Comparison of ENCODE assay signal across 16 cellular contexts in the genomic region with DNA sequence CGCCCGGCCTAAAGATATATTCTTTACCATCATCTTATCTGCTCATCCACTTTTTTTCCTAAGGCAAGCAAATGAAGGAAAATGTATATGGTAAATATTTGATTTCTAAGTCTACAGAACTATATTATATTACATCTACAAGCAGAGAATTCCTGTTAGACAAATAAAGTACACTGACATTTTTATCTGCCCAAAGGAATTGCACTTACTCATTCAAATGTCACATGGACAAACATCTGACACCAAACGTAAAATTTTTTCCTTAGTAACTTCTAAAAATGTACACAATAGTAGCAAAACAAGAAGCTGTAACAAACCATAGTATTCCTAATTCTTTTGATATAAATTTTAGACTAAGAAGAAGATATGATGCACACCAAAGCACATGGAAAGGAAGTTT. TPM values are rescaled to one million over a fixed set of nuclear protein-coding genes. Genes with fewer than 3 reads are reported as not detected.
DNase-seq lines count a peak whose midpoint lies in the region; ATAC-seq and TF ChIP-seq lines count a peak whose summit lies in the region.
"Had no signal": no experiment of that assay in that cellular context is flagged by ENCODE, and none has a peak within 500 bp of the region (broad histone marks: within the 10 kb centered on the region; RNA-seq: fewer than 3 reads in every experiment).

No MANE protein-coding gene starts in this region.

- DNase-seq in IMR-90 (peak; percentile 54), adipocyte (ENCODE audit: low read depth) (peak; percentile 56), fibroblast of gingiva (ENCODE audit: low read depth) (peak; percentile 51), renal cortical epithelial cell (ENCODE audit: low read depth) (peak; percentile 28), stomach (no peak), H4 (ENCODE audit: low spot score) (no peak), SW480 (ENCODE audit: low spot score) (no peak)
- DNase-seq: activated CD8-positive, alpha-beta memory T cell treated with anti-CD3 and anti-CD28 coated beads, Interleukin-2, amount 10 ng/mL, durations not matched to agents 7 days and 5 days; DMS79 treated with DMSO at 0.1 percent for 48 hours; left cardiac atrium; NCI-H1417; NCI-H510A treated with DMSO at 0.1 percent for 48 hours; nephron progenitor cell; stimulated activated naive CD4-positive, alpha-beta T cell treated with Interleukin-2 at 50 U/mL for 16 hours had no signal

- no peak overlapping the region for H3K27ac ChIP-seq in IMR-90 (ENCODE audit: insufficient read depth, low read length)
- no peak overlapping the region for H3K27ac ChIP-seq in stomach
- H3K27ac ChIP-seq: prostate gland, skin epidermis had no signal

- no peak overlapping the region for H2BK15ac ChIP-seq in IMR-90 (ENCODE audit: low read depth, low read length)

- TF ChIP-seq RAD21 in IMR-90 (IDR thresholded peaks at IDR 0.05; ENCODE audit: low read length): no peak

- no peak overlapping the region for H3K4ac ChIP-seq in IMR-90 (ENCODE audit: low read depth, low read length)

- H4K91ac ChIP-seq in IMR-90 (ENCODE audit: insufficient read depth, low read depth, low read length): no peak overlapping the region

- no peak overlapping the region for H2AK9ac ChIP-seq in IMR-90 (replicated peaks; ENCODE audit: low read depth, low read length, poor library complexity)

- no peak for TF ChIP-seq CTCF in IMR-90 (conservative IDR thresholded peaks at IDR 0.05; ENCODE audit: low read depth, low read length)
- no peak for TF ChIP-seq CTCF in stomach (IDR thresholded peaks at IDR 0.05)

- POLR2A ChIA-PET in IMR-90 (lab: Charles Lee; ENCODE audit: unreplicated experiment): no interaction called here

- no peak overlapping the region for H3K4me2 ChIP-seq in IMR-90 (ENCODE audit: low read depth, low read length)

- TF ChIP-seq EP300 in stomach (IDR thresholded peaks at IDR 0.05): no peak

- no peak overlapping the region for H2AFZ ChIP-seq in IMR-90 (replicated peaks; ENCODE audit: low read length, poor library complexity)

- H3K27me3 ChIP-seq in IMR-90 (ENCODE audit: control insufficient read depth, insufficient read depth, low read length) (no peaks in the 10 kb centered on the region), adipocyte (replicated peaks; ENCODE audit: control insufficient read depth, insufficient read depth, low read length) (no peaks in the 10 kb centered on the region), stomach (no peaks in the 10 kb centered on the region)

- CTCF ChIA-PET in IMR-90 (lab: Yijun Ruan, JAX): no interaction called here

- no peak overlapping the region for H3K18ac ChIP-seq in IMR-90 (ENCODE audit: low read depth, low read length)

- H2BK120ac ChIP-seq in IMR-90 (ENCODE audit: low read depth, low read length): no peak overlapping the region

- H3K9me3 ChIP-seq in IMR-90 (ENCODE audit: control insufficient read depth, insufficient read depth, low read length) (peaks cover 1% of the 10 kb centered on the region; the same call in 1 of the 2 replicates), adipocyte (ENCODE audit: control insufficient read depth, low read length) (peaks cover 1% of the 10 kb centered on the region), stomach (peaks cover 0 to 1% (median 0%) of the 10 kb centered on the region in 4 donors)
- H3K9me3 ChIP-seq: prostate gland had no signal

- no peak overlapping the region for H4K5ac ChIP-seq in IMR-90 (ENCODE audit: low read depth, low read length)

- no peak overlapping the region for H2BK20ac ChIP-seq in IMR-90 (ENCODE audit: low read depth, low read length)

- peaks cover 36 to 71% of the 10 kb centered on the region in 2 experiments for H3K79me1 ChIP-seq in IMR-90 (ENCODE audit: low read depth in 1 of 2, low read length in 2 of 2)

- H3K4me1 ChIP-seq in IMR-90 (ENCODE audit: control insufficient read depth, insufficient read depth, low read length): peaks cover 15% of the 10 kb centered on the region
- peaks cover 16% of the 10 kb centered on the region for H3K4me1 ChIP-seq in adipocyte (ENCODE audit: control insufficient read depth, insufficient read depth, low read length)
- H3K4me1 ChIP-seq in stomach: peaks cover 5 to 89% (median 40%) of the 10 kb centered on the region in 4 donors
- H3K4me1 ChIP-seq: prostate gland had no signal

- dilution Hi-C loops in IMR-90 (cut with HindIII; ENCODE audit: low sequenced_read_pairs, unreplicated experiment): no loop called here

- no peak for ATAC-seq in IMR-90 (ENCODE audit: low read depth)

- H4K8ac ChIP-seq in IMR-90 (ENCODE audit: low read depth in 2 of 2, low read length in 2 of 2): no peak overlapping the region

- no peak overlapping the region for H2AK5ac ChIP-seq in IMR-90 (ENCODE audit: low read depth, low read length)

- WGBS in IMR-90 (ENCODE audit: extremely low coverage in 2 of 2, insufficient read length in 1 of 2), 2 experiments: no CpG with 5 or more reads among the region's 3 CpGs
- 51 to 66% (median 64%) methylated on average over 3 of the region's 3 CpGs for WGBS in stomach, 5 donors

- H3K56ac ChIP-seq in IMR-90 (ENCODE audit: extremely low read depth, insufficient read depth, low read length): no peak overlapping the region

- no peak overlapping the region for H3K23ac ChIP-seq in IMR-90 (ENCODE audit: low read depth, low read length)

- H3K4me3 ChIP-seq in IMR-90 (ENCODE audit: insufficient read depth, low read depth, low read length): no peak overlapping the region
- H3K4me3 ChIP-seq in adipocyte (ENCODE audit: low read length): no peak overlapping the region
- H3K4me3 ChIP-seq in stomach: no peak overlapping the region
- H3K4me3 ChIP-seq: prostate gland, skin epidermis had no signal

- no peak overlapping the region for H3K14ac ChIP-seq in IMR-90 (replicated peaks; ENCODE audit: low read depth, low read length)

- H3K9ac ChIP-seq in IMR-90 (ENCODE audit: low read depth, low read length) (no peak overlapping the region), adipocyte (ENCODE audit: low read length) (no peak overlapping the region)

- in situ Hi-C loops in IMR-90 (cut with MboI; ENCODE audit: low sequenced_read_pairs): no loop called here

- H4K20me1 ChIP-seq in IMR-90 (ENCODE audit: insufficient read depth, low read length): peaks cover 63% of the 10 kb centered on the region

- no peak overlapping the region for H2BK5ac ChIP-seq in IMR-90 (ENCODE audit: low read depth, low read length, poor library complexity, severe bottlenecking)

- BruUV-seq in IMR-90 (replicated peaks; lab: Mats Ljungman, UMichigan): no TSS peak

- intact Hi-C loops in IMR-90 (cut with micrococcal nuclease): no loop called here
- intact Hi-C loops in stomach (cut with DNase I; ENCODE audit: low total_unique reads): no loop called here

- H3K36me3 ChIP-seq in IMR-90 (ENCODE audit: control insufficient read depth, insufficient read depth, low read length): no peaks in the 10 kb centered on the region
- H3K36me3 ChIP-seq in adipocyte (ENCODE audit: control insufficient read depth, insufficient read depth, low read length, severe bottlenecking): no peaks in the 10 kb centered on the region
- no peaks in the 10 kb centered on the region for H3K36me3 ChIP-seq in stomach
- H3K36me3 ChIP-seq: prostate gland had no signal

- no peaks in the 10 kb centered on the region; the same call in none of the 2 replicates for H3K9me1 ChIP-seq in IMR-90 (ENCODE audit: insufficient read depth, low read length)

- TF ChIP-seq POLR2A in IMR-90 (IDR thresholded peaks at IDR 0.05; ENCODE audit: low read depth, low read length) (no peak), stomach (IDR thresholded peaks at IDR 0.05) (no peak)

TF ChIP-seq in IMR-90, 13 proteins besides CTCF, POLR2A, EP300 and RAD21:
- TF ChIP-seq CEBPB (IDR thresholded peaks at IDR 0.05; ENCODE audit: low read depth, low read length) (no peak), MAZ (IDR thresholded peaks at IDR 0.05; ENCODE audit: borderline replicate concordance, low read depth, low read length) (no peak), RFX5 (IDR thresholded peaks at IDR 0.05; ENCODE audit: low read depth, low read length) (no peak), MXI1 (IDR thresholded peaks at IDR 0.05; ENCODE audit: borderline replicate concordance, low read depth, low read length) (no peak), FOS (IDR thresholded peaks at IDR 0.05; ENCODE audit: low read depth, low read length) (no peak), CHD1 (IDR thresholded peaks at IDR 0.05; ENCODE audit: low read depth, low read length) (no peak), SMC3 (IDR thresholded peaks at IDR 0.05; ENCODE audit: low read depth, low read length) (no peak), MAFK (IDR thresholded peaks at IDR 0.05; ENCODE audit: low read depth, low read length) (no peak), BHLHE40 (IDR thresholded peaks at IDR 0.05; ENCODE audit: low read depth, low read length) (no peak), RCOR1 (IDR thresholded peaks at IDR 0.05; ENCODE audit: insufficient replicate concordance, low read length) (no peak), NFE2L2 (IDR thresholded peaks at IDR 0.05; ENCODE audit: low read depth, low read length) (no peak)
- TF ChIP-seq, protein P1, sequence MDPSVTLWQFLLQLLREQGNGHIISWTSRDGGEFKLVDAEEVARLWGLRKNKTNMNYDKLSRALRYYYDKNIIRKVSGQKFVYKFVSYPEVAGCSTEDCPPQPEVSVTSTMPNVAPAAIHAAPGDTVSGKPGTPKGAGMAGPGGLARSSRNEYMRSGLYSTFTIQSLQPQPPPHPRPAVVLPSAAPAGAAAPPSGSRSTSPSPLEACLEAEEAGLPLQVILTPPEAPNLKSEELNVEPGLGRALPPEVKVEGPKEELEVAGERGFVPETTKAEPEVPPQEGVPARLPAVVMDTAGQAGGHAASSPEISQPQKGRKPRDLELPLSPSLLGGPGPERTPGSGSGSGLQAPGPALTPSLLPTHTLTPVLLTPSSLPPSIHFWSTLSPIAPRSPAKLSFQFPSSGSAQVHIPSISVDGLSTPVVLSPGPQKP (IDR thresholded peaks at IDR 0.05; ENCODE audit: borderline replicate concordance, low read depth, low read length): no peak
- TF ChIP-seq, protein P2, sequence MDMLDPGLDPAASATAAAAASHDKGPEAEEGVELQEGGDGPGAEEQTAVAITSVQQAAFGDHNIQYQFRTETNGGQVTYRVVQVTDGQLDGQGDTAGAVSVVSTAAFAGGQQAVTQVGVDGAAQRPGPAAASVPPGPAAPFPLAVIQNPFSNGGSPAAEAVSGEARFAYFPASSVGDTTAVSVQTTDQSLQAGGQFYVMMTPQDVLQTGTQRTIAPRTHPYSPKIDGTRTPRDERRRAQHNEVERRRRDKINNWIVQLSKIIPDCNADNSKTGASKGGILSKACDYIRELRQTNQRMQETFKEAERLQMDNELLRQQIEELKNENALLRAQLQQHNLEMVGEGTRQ (IDR thresholded peaks at IDR 0.05; ENCODE audit: low read depth, low read length): no peak; the same call in 1 of the 2 replicates

RNA-seq across cellular contexts. Expression of a gene that starts 51.0 kb away (rescaled TPM):
- total RNA-seq in IMR-90 (2012; rRNA removed): 1.6 and 3.6 TPM in 2 replicates
- 14.4 and 18.0 TPM in 2 replicates for polyA plus RNA-seq in IMR-90 (2012; rRNA removed)
- polyA plus RNA-seq in IMR-90 (2012; cell fraction: cytosol; rRNA removed): 11.8 and 26.7 TPM in 2 replicates
- polyA plus RNA-seq in IMR-90 (2012; cell fraction: nucleus; rRNA removed; ENCODE audit: low replicate concordance): 13.3 and 14.2 TPM in 2 replicates
- total RNA-seq in renal cortical epithelial cell: 6.6 and 13.5 TPM in 2 replicates
- total RNA-seq in stomach: 10 to 100 TPM; 13.9 to 63.4 (median 23.5) TPM
- 10 to 100 TPM in 1 of 3 donors, 1 to 10 TPM in 2; 5.0 to 13.4 (median 7.6) TPM for polyA plus RNA-seq in stomach
- 4.0 and 4.7 TPM in 2 replicates for total RNA-seq in H4 (2014; rRNA removed; shearing (Covaris generic))

Comparison
In these comparisons a context has a peak if more than half of its experiments do, and no peak if none do; other contexts are left out.
1. DNase-seq: peak in IMR-90 (single experiment), adipocyte (single experiment), fibroblast of gingiva (single experiment) and renal cortical epithelial cell (single experiment); none in stomach (single experiment), H4 (single experiment) and SW480 (single experiment).